In genomic region chr11:1652442-1652777, GRCh38 we compare ENCODE assay signal across 15 cellular contexts. TPM values are rescaled to one million over a fixed set of nuclear protein-coding genes. Genes with fewer than 3 reads are reported as not detected.
DNase-seq lines count a peak whose midpoint lies in the region; ATAC-seq and TF ChIP-seq lines count a peak whose summit lies in the region.
"Had no signal": no experiment of that assay in that cellular context is flagged by ENCODE, and none has a peak within 500 bp of the region (broad histone marks: within the 10 kb centered on the region; RNA-seq: fewer than 3 reads in every experiment).

No MANE protein-coding gene starts in this region.

- H3K4me3 Mint-ChIP-seq in Caco-2 (ENCODE audit: unreplicated experiment) (no peak overlapping the region), chondrocyte (ENCODE audit: unreplicated experiment) (no peak overlapping the region), mesothelial cell of epicardium (no peak overlapping the region), WTC11 (no peak overlapping the region)
- no peak overlapping the region for H3K4me3 Mint-ChIP-seq in natural killer cell treated with Interleukin-12 subunit alpha and Interleukin-12 subunit beta and Interleukin-15 and Interleukin-18, amount 100 ng/mL, for 72 hours
- H3K4me3 Mint-ChIP-seq: CD4-positive, alpha-beta memory T cell had no signal

- TF ChIP-seq POLR2A in HCT116 (IDR thresholded peaks at IDR 0.05; ENCODE audit: borderline replicate concordance, extremely low read depth, insufficient read depth, insufficient read length), result no peak

- POLR2A ChIA-PET in Caco-2 (lab: Charles Lee) (interaction anchor here (0.8 kb wide), 1 partner anchor 179 kb away, joined by 3 read pairs; no protein-coding TSS in a partner anchor), HCT116 (lab: Charles Lee) (interaction anchor here (1.0 to 1.2 kb wide), 3 partner anchors 174 to 181 kb away, joined by 3 to 6 read pairs (median 5); no protein-coding TSS in a partner anchor), WTC11 (lab: Charles Lee) (interaction anchor here (0.6 kb wide), 2 partner anchors 352 to 726 kb away, joined by 3 read pairs; no protein-coding TSS in a partner anchor)

- BruUV-seq in Caco-2 (replicated peaks; lab: Mats Ljungman, UMichigan) (no TSS peak), HCT116 (replicated peaks; lab: Mats Ljungman, UMichigan) (no TSS peak)

- RAD21 ChIA-PET in HCT116 (lab: Charles Lee; ENCODE audit: low non-redundant PET in 1 of 2, low total read pairs in 2 of 2, uncharacterized antibody in 2 of 2, unreplicated experiment in 2 of 2), result interaction anchor here (0.6 to 1.3 kb wide), 19 partner anchors 41 to 504 kb away, joined by 3 to 26 read pairs (median 4); no protein-coding TSS in a partner anchor

- no peaks in the 10 kb centered on the region for H3K36me3 Mint-ChIP-seq in Caco-2 (ENCODE audit: insufficient read depth, unreplicated experiment)
- H3K36me3 Mint-ChIP-seq in chondrocyte (ENCODE audit: low read depth), result no peaks in the 10 kb centered on the region
- no peaks in the 10 kb centered on the region for H3K36me3 Mint-ChIP-seq in mesothelial cell of epicardium
- H3K36me3 Mint-ChIP-seq in natural killer cell treated with Interleukin-12 subunit alpha and Interleukin-12 subunit beta and Interleukin-15 and Interleukin-18, amount 100 ng/mL, for 72 hours, result no peaks in the 10 kb centered on the region
- no peaks in the 10 kb centered on the region for H3K36me3 Mint-ChIP-seq in WTC11
- H3K36me3 Mint-ChIP-seq: CD4-positive, alpha-beta memory T cell had no signal

- no peaks in the 10 kb centered on the region for H3K9me3 Mint-ChIP-seq in Caco-2 (ENCODE audit: unreplicated experiment)
- H3K9me3 Mint-ChIP-seq in chondrocyte (ENCODE audit: low read depth), result no peaks in the 10 kb centered on the region
- H3K9me3 Mint-ChIP-seq in mesothelial cell of epicardium, result no peaks in the 10 kb centered on the region
- no peaks in the 10 kb centered on the region for H3K9me3 Mint-ChIP-seq in natural killer cell treated with Interleukin-12 subunit alpha and Interleukin-12 subunit beta and Interleukin-15 and Interleukin-18, amount 100 ng/mL, for 72 hours
- no peaks in the 10 kb centered on the region for H3K9me3 Mint-ChIP-seq in WTC11
- H3K9me3 Mint-ChIP-seq: CD4-positive, alpha-beta memory T cell had no signal

- no peaks in the 10 kb centered on the region for H3K9me2 ChIP-seq in HCT116 (ENCODE audit: insufficient read depth)

- H3K4me3 ChIP-seq in Caco-2 (ENCODE audit: low read depth, low read length) (no peak overlapping the region), HCT116 (replicated peaks in 1 of 2; ENCODE audit: low read depth in 1 of 2, low read length in 2 of 2) (no peak overlapping the region)

- H3K79me2 ChIP-seq in HCT116 (ENCODE audit: insufficient read depth, low read length), result no peaks in the 10 kb centered on the region

- H3K36me3 ChIP-seq in Caco-2 (ENCODE audit: control insufficient read depth, insufficient read depth, low read length), result no peaks in the 10 kb centered on the region
- no peaks in the 10 kb centered on the region for H3K36me3 ChIP-seq in HCT116 (ENCODE audit: control insufficient read depth in 1 of 2, insufficient read depth in 2 of 2, low read length in 2 of 2)
- H3K36me3 ChIP-seq: BE2C had no signal

- no peak for TF ChIP-seq RAD21 in HCT116 (IDR thresholded peaks at IDR 0.05; ENCODE audit: low read depth)

- peaks cover 17% of the 10 kb centered on the region for H3K4me1 Mint-ChIP-seq in Caco-2 (ENCODE audit: low read depth, unreplicated experiment)
- no peaks in the 10 kb centered on the region for H3K4me1 Mint-ChIP-seq in chondrocyte (ENCODE audit: low read depth)
- H3K4me1 Mint-ChIP-seq in mesothelial cell of epicardium, result peaks cover 17% of the 10 kb centered on the region
- H3K4me1 Mint-ChIP-seq in natural killer cell treated with Interleukin-12 subunit alpha and Interleukin-12 subunit beta and Interleukin-15 and Interleukin-18, amount 100 ng/mL, for 72 hours (ENCODE audit: low read depth in 2 of 2), result no peaks in the 10 kb centered on the region
- H3K4me1 Mint-ChIP-seq in WTC11, result no peaks in the 10 kb centered on the region

- no peak overlapping the region for H3K9ac ChIP-seq in HCT116 (ENCODE audit: low read length)

- no peak for TF ChIP-seq CTCF in Caco-2 (IDR thresholded peaks at IDR 0.05; ENCODE audit: insufficient read depth in 1 of 2, low read depth in 1 of 2, low read length in 1 of 2, severe bottlenecking in 1 of 2, unreplicated experiment in 1 of 2)
- TF ChIP-seq CTCF in HCT116 (IDR thresholded peaks at IDR 0.05 in 2 of 3, conservative IDR thresholded peaks at IDR 0.05 in 1 of 3; ENCODE audit: borderline replicate concordance in 1 of 3, insufficient read depth in 1 of 3, low read depth in 2 of 3, low read length in 2 of 3), result no peak
- TF ChIP-seq CTCF in chondrocyte (IDR thresholded peaks at IDR 0.05), result no peak
- no peak for TF ChIP-seq CTCF in mesothelial cell of epicardium (IDR thresholded peaks at IDR 0.05; ENCODE audit: unreplicated experiment)
- no peak for TF ChIP-seq CTCF in WTC11 (IDR thresholded peaks at IDR 0.05)

- no peaks in the 10 kb centered on the region for H3K27me3 Mint-ChIP-seq in Caco-2 (ENCODE audit: insufficient read depth, unreplicated experiment)
- peaks cover 15% of the 10 kb centered on the region for H3K27me3 Mint-ChIP-seq in chondrocyte (ENCODE audit: low read depth)
- peaks cover 12% of the 10 kb centered on the region for H3K27me3 Mint-ChIP-seq in mesothelial cell of epicardium (ENCODE audit: low read depth)
- H3K27me3 Mint-ChIP-seq in natural killer cell treated with Interleukin-12 subunit alpha and Interleukin-12 subunit beta and Interleukin-15 and Interleukin-18, amount 100 ng/mL, for 72 hours, result peaks cover 13 to 20% of the 10 kb centered on the region in 2 donors
- peaks cover 18% of the 10 kb centered on the region for H3K27me3 Mint-ChIP-seq in WTC11 (ENCODE audit: low read depth)

- no peaks in the 10 kb centered on the region for H4K20me1 ChIP-seq in HCT116 (ENCODE audit: insufficient read depth)

- no peaks in the 10 kb centered on the region for H3K9me3 ChIP-seq in Caco-2
- H3K9me3 ChIP-seq in HCT116 (ENCODE audit: control insufficient read depth in 1 of 2, insufficient read depth in 1 of 2, low read depth in 1 of 2, low read length in 2 of 2), result no peaks in the 10 kb centered on the region
- H3K9me3 ChIP-seq: BE2C had no signal

- H3K27ac Mint-ChIP-seq in Caco-2 (ENCODE audit: unreplicated experiment) (peak overlapping the region; percentile 42), chondrocyte (ENCODE audit: unreplicated experiment) (no peak overlapping the region), mesothelial cell of epicardium (peak overlapping the region; percentile 61), WTC11 (no peak overlapping the region)
- no peak overlapping the region for H3K27ac Mint-ChIP-seq in natural killer cell treated with Interleukin-12 subunit alpha and Interleukin-12 subunit beta and Interleukin-15 and Interleukin-18, amount 100 ng/mL, for 72 hours

- H2AFZ ChIP-seq in HCT116 (ENCODE audit: low read depth, low read length, poor library complexity, severe bottlenecking), result no peak overlapping the region

- DNase-seq in Caco-2, result no peak
- no peak for DNase-seq in HCT116 (ENCODE audit: low read depth, low spot score)
- DNase-seq in chondrocyte (ENCODE audit: low spot score), result peak; percentile 56
- DNase-seq in mesothelial cell of epicardium (ENCODE audit: low spot score in 2 of 2, unreplicated experiment in 2 of 2), result no peak
- DNase-seq in NCI-H446 (lab: John Stamatoyannopoulos, UW), result no peak
- DNase-seq in natural killer cell treated with Interleukin-12 subunit alpha and Interleukin-12 subunit beta and Interleukin-15 and Interleukin-18, amount 100 ng/mL, for 72 hours (ENCODE audit: low spot score), result no peak
- DNase-seq in WTC11 (ENCODE audit: low spot score), result no peak
- DNase-seq in kidney glomerular epithelial cell (lab: John Stamatoyannopoulos, UW), result no peak
- DNase-seq: DMS153, GDM1 had no signal

- ATAC-seq in HCT116 (no peak; the same call in 1 of the 2 replicates), WTC11 (no peak)
- no peak for ATAC-seq in natural killer cell treated with Interleukin-12 subunit alpha and Interleukin-12 subunit beta and Interleukin-15 and Interleukin-18, amount 100 ng/mL, for 72 hours

- CTCF ChIA-PET in Caco-2 (lab: Charles Lee), result interaction anchor here (0.5 to 5.5 kb wide), 49 partner anchors 12 to 506 kb away, joined by 3 to 188 read pairs (median 4); partner anchors contain the start of genes IGF2, MRPL23, SYT8 and TNNT3
- CTCF ChIA-PET in HCT116 (lab: Charles Lee), result interaction anchor here (0.7 to 2.4 kb wide), 31 partner anchors 9 to 534 kb away, joined by 3 to 129 read pairs (median 5); partner anchors contain the start of genes H19, MRPL23 and SYT8
- CTCF ChIA-PET in WTC11 (lab: Charles Lee), result interaction anchor here (0.6 to 4.3 kb wide), 120 partner anchors 9 to 769 kb away, joined by 3 to 190 read pairs (median 5); partner anchors contain the start of genes CTSD, IFITM10, KRTAP5-2 and KRTAP5-5

- H3K27ac ChIP-seq in HCT116 (ENCODE audit: low read depth, low read length), result no peak overlapping the region
- H3K27ac ChIP-seq: C4-2B, HL-60 had no signal

- H3K27me3 ChIP-seq in Caco-2 (replicated peaks; ENCODE audit: control insufficient read depth, insufficient read depth, low read length), result no peaks in the 10 kb centered on the region
- H3K27me3 ChIP-seq in HCT116 (ENCODE audit: insufficient read depth, low read length), result no peaks in the 10 kb centered on the region
- H3K27me3 ChIP-seq: BE2C had no signal

- peaks cover 37% of the 10 kb centered on the region for H3K4me1 ChIP-seq in Caco-2
- H3K4me1 ChIP-seq in HCT116 (ENCODE audit: control insufficient read depth in 1 of 2, insufficient read depth in 2 of 2, low read length in 2 of 2), result peaks cover 0 to 7% of the 10 kb centered on the region in 2 experiments; a peak in 3 of 4 replicates
- H3K4me1 ChIP-seq: BE2C had no signal

- intact Hi-C loops in Caco-2 (cut with micrococcal nuclease; ENCODE audit: unreplicated experiment) (loop anchor here (2.0 kb wide), 2 partner anchors 178 to 266 kb away; partner anchors contain the start of gene TNNT3), HCT116 (cut with micrococcal nuclease) (loop anchor here (1.0 to 5.0 kb wide), 4 partner anchors 41 to 500 kb away; no protein-coding TSS in a partner anchor)

- peak overlapping the region; percentile 32; the same call in 1 of the 2 replicates for H3K4me2 ChIP-seq in HCT116 (ENCODE audit: low read length)

RNA-seq across cellular contexts. Expression of gene KRTAP5-5, which starts 22.8 kb away (rescaled TPM):
- total RNA-seq in Caco-2 (2022), result not detected in 2 replicates
- not detected for total RNA-seq in HCT116 (2021; ENCODE audit: unreplicated experiment)
- polyA plus RNA-seq in HCT116 (2012), result not detected in 2 replicates
- total RNA-seq in chondrocyte, result not detected in 3 replicates
- not detected in 3 replicates for total RNA-seq in mesothelial cell of epicardium
- total RNA-seq in natural killer cell treated with Interleukin-12 subunit alpha and Interleukin-12 subunit beta and Interleukin-15 and Interleukin-18, amount 100 ng/mL, for 72 hours, result not detected
- not detected in 3 replicates for total RNA-seq in WTC11 (2021)
- total RNA-seq: A172; CD4-positive, alpha-beta memory T cell had no signal
- polyA plus RNA-seq: CD4-positive, alpha-beta memory T cell had no signal

RNA-seq across cellular contexts. Expression of gene KRTAP5-4, which starts 30.5 kb away (rescaled TPM):
- total RNA-seq in Caco-2 (2022), result not detected in 2 replicates
- not detected for total RNA-seq in HCT116 (2021; ENCODE audit: unreplicated experiment)
- polyA plus RNA-seq in HCT116 (2012), result not detected in 2 replicates
- total RNA-seq in chondrocyte, result not detected in 3 replicates
- total RNA-seq in mesothelial cell of epicardium, result not detected in 3 replicates
- total RNA-seq in natural killer cell treated with Interleukin-12 subunit alpha and Interleukin-12 subunit beta and Interleukin-15 and Interleukin-18, amount 100 ng/mL, for 72 hours, result not detected
- not detected in 3 replicates for total RNA-seq in WTC11 (2021)
- total RNA-seq: A172; CD4-positive, alpha-beta memory T cell had no signal
- polyA plus RNA-seq: CD4-positive, alpha-beta memory T cell had no signal

RNA-seq across cellular contexts. Expression of gene KRTAP5-3, which starts 44.1 kb away (rescaled TPM):
- total RNA-seq in Caco-2 (2022) (not detected in 2 replicates), HCT116 (2021; ENCODE audit: unreplicated experiment) (not detected), chondrocyte (not detected in 3 replicates), mesothelial cell of epicardium (not detected in 3 replicates), WTC11 (2021) (not detected in 3 replicates)
- not detected in 2 replicates for polyA plus RNA-seq in HCT116 (2012)
- total RNA-seq in natural killer cell treated with Interleukin-12 subunit alpha and Interleukin-12 subunit beta and Interleukin-15 and Interleukin-18, amount 100 ng/mL, for 72 hours, result not detected
- total RNA-seq: A172; CD4-positive, alpha-beta memory T cell had no signal
- polyA plus RNA-seq: CD4-positive, alpha-beta memory T cell had no signal

RNA-seq across cellular contexts. Expression of gene KRTAP5-6, which starts 44.6 kb away (rescaled TPM):
- not detected in 2 replicates for total RNA-seq in Caco-2 (2022)
- total RNA-seq in HCT116 (2021; ENCODE audit: unreplicated experiment), result not detected
- not detected in 2 replicates for polyA plus RNA-seq in HCT116 (2012)
- total RNA-seq in chondrocyte, result not detected in 3 replicates
- not detected in 3 replicates for total RNA-seq in mesothelial cell of epicardium
- not detected for total RNA-seq in natural killer cell treated with Interleukin-12 subunit alpha and Interleukin-12 subunit beta and Interleukin-15 and Interleukin-18, amount 100 ng/mL, for 72 hours
- 0.35 TPM in 1 of 3 replicates, not detected in the others for total RNA-seq in WTC11 (2021)
- total RNA-seq: A172; CD4-positive, alpha-beta memory T cell had no signal
- polyA plus RNA-seq: CD4-positive, alpha-beta memory T cell had no signal

RNA-seq across cellular contexts. Expression of gene KRTAP5-2, which starts 54.3 kb away (rescaled TPM):
- total RNA-seq in Caco-2 (2022), result not detected in 2 replicates
- not detected for total RNA-seq in HCT116 (2021; ENCODE audit: unreplicated experiment)
- polyA plus RNA-seq in HCT116 (2012), result 0.05 and 0.06 TPM in 2 replicates
- total RNA-seq in chondrocyte, result not detected in 3 replicates
- not detected in 3 replicates for total RNA-seq in mesothelial cell of epicardium
- total RNA-seq in natural killer cell treated with Interleukin-12 subunit alpha and Interleukin-12 subunit beta and Interleukin-15 and Interleukin-18, amount 100 ng/mL, for 72 hours, result not detected
- not detected in 3 replicates for total RNA-seq in WTC11 (2021)
- total RNA-seq: A172; CD4-positive, alpha-beta memory T cell had no signal
- polyA plus RNA-seq: CD4-positive, alpha-beta memory T cell had no signal

Comparison
In these comparisons a context has a peak if more than half of its experiments do, and no peak if none do; other contexts are left out.
1. H3K27ac Mint-ChIP-seq: peak in Caco-2 (single experiment) and mesothelial cell of epicardium (single experiment); none in chondrocyte (single experiment), natural killer cell treated with Interleukin-12 subunit alpha and Interleukin-12 subunit beta and Interleukin-15 and Interleukin-18, amount 100 ng/mL, for 72 hours (0 of 2) and WTC11 (single experiment).